Comparison of ENCODE assay signal across 8 cellular contexts in genomic region chr14:106843951-106844483, GRCh38.
A peak's percentile ranks its signal among the peaks of the same experiment; 100 is the strongest.
DNase-seq lines count a peak whose midpoint lies in the region; ATAC-seq and TF ChIP-seq lines count a peak whose summit lies in the region.

No MANE protein-coding gene starts in this region.

- WGBS in stomach, 5 donors: 21 to 54% (median 45%) methylated on average over 13 to 14 of the region's 14 CpGs

- H3K4me1 ChIP-seq in DND-41 (ENCODE audit: insufficient read depth, low read length) (peaks cover 53% of the 10 kb centered on the region), stomach (peaks cover 14 to 37% (median 25%) of the 10 kb centered on the region in 4 donors)

- no peak for TF ChIP-seq CTCF in DND-41 (IDR thresholded peaks at IDR 0.05; ENCODE audit: borderline replicate concordance, extremely low read depth, low read length, poor library complexity, severe bottlenecking)
- TF ChIP-seq CTCF in stomach (IDR thresholded peaks at IDR 0.05): no peak
- TF ChIP-seq CTCF in GM10266 (IDR thresholded peaks at IDR 0.05; ENCODE audit: control insufficient read depth, insufficient read depth, low read depth, missing control alignments): no peak
- TF ChIP-seq CTCF in GM13977 (IDR thresholded peaks at IDR 0.05; ENCODE audit: extremely low read depth, insufficient read depth, missing control alignments): no peak

- ATAC-seq in DND-41 (ENCODE audit: insufficient read depth, low read depth): peak; percentile 57

- in situ Hi-C loops in GM13977 (cut with MboI; ENCODE audit: low pct_unique_long_range_greater_than_20kb, low sequenced_read_pairs, unreplicated experiment): no loop called here

- H3K9me3 ChIP-seq in DND-41 (ENCODE audit: insufficient read depth, low read length, severe bottlenecking): no peaks in the 10 kb centered on the region
- H3K9me3 ChIP-seq in stomach: no peaks in the 10 kb centered on the region

- H3K4me2 ChIP-seq in DND-41 (ENCODE audit: insufficient read depth, low read length): peak overlapping the region; percentile 68

- H3K27ac ChIP-seq in DND-41 (ENCODE audit: low read length) (peak overlapping the region; percentile 90), stomach (peak overlapping the region; percentile 77 to 95 (median 83)), substantia nigra (ENCODE audit: low read depth, low read length, poor library complexity, severe bottlenecking) (no peak overlapping the region)

- no peak for TF ChIP-seq POLR2A in stomach (IDR thresholded peaks at IDR 0.05)

- no peaks in the 10 kb centered on the region for H3K27me3 ChIP-seq in DND-41 (ENCODE audit: insufficient read depth, low read length, poor library complexity)
- peaks cover 0 to 11% (median 0%) of the 10 kb centered on the region in 3 donors for H3K27me3 ChIP-seq in stomach

- H3K36me3 ChIP-seq in DND-41 (ENCODE audit: insufficient read depth, low read length) (no peaks in the 10 kb centered on the region), stomach (no peaks in the 10 kb centered on the region)

- H3K79me2 ChIP-seq in DND-41 (ENCODE audit: insufficient read depth, low read length): no peaks in the 10 kb centered on the region

- intact Hi-C loops in stomach (cut with DNase I; ENCODE audit: low total_unique reads): no loop called here

- TF ChIP-seq EP300 in stomach (IDR thresholded peaks at IDR 0.05): no peak

- peak; percentile 81 for DNase-seq in DND-41
- DNase-seq in MV-4-11 (lab: John Stamatoyannopoulos, UW): peak; percentile 60
- peak; percentile 38 for DNase-seq in activated T-cell treated with anti-CD3 and anti-CD28 coated beads, Interleukin-2, amount 50 U/mL, for 1 hour
- peak; percentile 49 for DNase-seq in kidney glomerular epithelial cell (lab: John Stamatoyannopoulos, UW)
- peak; percentile 75 for DNase-seq in stomach
- no peak for DNase-seq in GM10266 (ENCODE audit: extremely low spot score)
- DNase-seq in GM13977 (ENCODE audit: low spot score): no peak
- DNase-seq in substantia nigra (lab: John Stamatoyannopoulos, UW): no peak

- H3K4me3 ChIP-seq in DND-41 (ENCODE audit: low read depth in 1 of 2, low read length in 2 of 2) (peak overlapping the region; percentile 42 to 59; a peak in 3 of 4 replicates), stomach (peak overlapping the region; percentile 38 to 50 (median 44))

- H3K9ac ChIP-seq in DND-41 (ENCODE audit: low read depth, low read length): peak overlapping the region; percentile 71

- H4K20me1 ChIP-seq in DND-41 (ENCODE audit: insufficient read depth, low read length): no peaks in the 10 kb centered on the region

- H2AFZ ChIP-seq in DND-41 (ENCODE audit: low read depth, low read length): peak overlapping the region; percentile 69

Comparison
In these comparisons a context has a peak if more than half of its experiments do, and no peak if none do; other contexts are left out.
1. DNase-seq: peak in DND-41 (single experiment), MV-4-11 (single experiment), activated T-cell treated with anti-CD3 and anti-CD28 coated beads, Interleukin-2, amount 50 U/mL, for 1 hour (single experiment), kidney glomerular epithelial cell (single experiment) and stomach (single experiment); none in GM10266 (single experiment), GM13977 (single experiment) and substantia nigra (0 of 49).